26 cellular contexts compared by ENCODE assay signal in the genomic region with DNA sequence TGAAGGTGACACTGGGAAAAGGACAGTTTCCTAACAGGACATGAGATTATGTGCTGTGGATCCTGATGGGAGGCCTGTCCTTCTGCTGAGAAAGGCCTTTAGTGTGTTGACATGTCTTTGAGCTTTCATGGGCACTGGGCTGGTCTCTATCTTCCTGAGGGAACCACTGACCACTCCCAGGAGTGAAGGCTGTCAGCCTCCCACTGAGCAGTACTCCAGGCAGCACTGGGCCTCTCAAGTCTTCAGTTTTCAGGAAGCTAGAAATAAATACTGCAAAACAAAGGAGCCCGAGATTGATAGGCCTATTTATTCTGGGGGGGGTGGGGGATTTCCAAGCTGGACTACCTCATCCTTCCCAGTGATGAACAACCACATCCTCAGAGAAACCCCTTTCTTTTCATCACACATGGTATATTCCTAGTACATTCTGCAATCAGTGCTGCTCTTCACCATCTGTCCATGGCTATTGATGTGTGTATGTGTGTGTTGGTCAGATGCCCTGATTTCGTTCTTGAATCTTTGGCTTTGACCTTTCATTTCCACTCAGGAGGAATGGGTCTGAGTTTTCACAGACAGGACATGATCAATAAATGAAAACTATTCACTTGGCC.
DNase-seq lines count a peak whose midpoint lies in the region; ATAC-seq and TF ChIP-seq lines count a peak whose summit lies in the region.
"Had no signal": no experiment of that assay in that cellular context is flagged by ENCODE, and none has a peak within 500 bp of the region (broad histone marks: within the 10 kb centered on the region; RNA-seq: fewer than 3 reads in every experiment).

No MANE protein-coding gene starts in this region.

- POLR2A ChIA-PET in WTC11 (lab: Charles Lee): no interaction called here

- no peaks in the 10 kb centered on the region for H3K27me3 ChIP-seq in mesendoderm (ENCODE audit: insufficient read depth, low read length, poor library complexity)
- H3K27me3 ChIP-seq: esophagus muscularis mucosa, gastrocnemius medialis, transverse colon had no signal

- no peaks in the 10 kb centered on the region for H3K36me3 ChIP-seq in mesendoderm (ENCODE audit: control insufficient read depth, insufficient read depth, low read length)
- H3K36me3 ChIP-seq: BE2C, esophagus muscularis mucosa, gastrocnemius medialis, transverse colon had no signal

- ATAC-seq in WTC11 (peak; percentile 52), GM18909 (IDR thresholded peaks at IDR 0.05; ENCODE audit: poor library complexity, unreplicated experiment) (no peak), GM18907 (IDR thresholded peaks at IDR 0.05; ENCODE audit: unreplicated experiment) (no peak)
- ATAC-seq: activated naive CD4-positive, alpha-beta T cell treated with anti-CD3 and anti-CD28 coated beads, Interleukin-2, amount 50 U/mL, for 72 hours; activated T-helper 17 cell treated with anti-CD3 and anti-CD28 coated beads, Interleukin-2, amount 50 U/mL, for 72 hours; gastrocnemius medialis; stimulated activated naive CD8-positive, alpha-beta T cell treated with anti-CD3 and anti-CD28 coated beads, Interleukin-15, amount 100 ng/mL, for 72 hours had no signal

- no peak overlapping the region for H3K4me2 ChIP-seq in mesendoderm (ENCODE audit: low read length)
- H3K4me2 ChIP-seq: SK-N-SH had no signal

- no peaks in the 10 kb centered on the region for H3K36me3 Mint-ChIP-seq in WTC11
- H3K36me3 Mint-ChIP-seq: activated naive CD4-positive, alpha-beta T cell treated with anti-CD3 and anti-CD28 coated beads, Interleukin-2, amount 50 U/mL, for 72 hours; naive B cell had no signal

- DNase-seq in NCI-H1694 treated with DMSO at 0.1 percent for 48 hours (lab: John Stamatoyannopoulos, UW): peak; percentile 29
- no peak for DNase-seq in NCI-H1694 (lab: John Stamatoyannopoulos, UW)
- DNase-seq in NCI-H2171 treated with DMSO at 0.1 percent for 48 hours (lab: John Stamatoyannopoulos, UW): peak; percentile 72
- no peak for DNase-seq in WTC11 (ENCODE audit: low spot score)
- peak; percentile 26 for DNase-seq in mesendoderm
- DNase-seq in A172 (ENCODE audit: low spot score): no peak
- DNase-seq: activated CD8-positive, alpha-beta memory T cell treated with anti-CD3 and anti-CD28 coated beads, Interleukin-2, amount 50 U/mL, for 4 hours; BE2C; effector memory CD4-positive, alpha-beta T cell; gastrocnemius medialis; H9; naive B cell; NCI-H1105 treated with DMSO at 0.1 percent for 48 hours; NCI-H345; RPMI8226; SK-N-SH; stimulated activated naive CD8-positive, alpha-beta T cell treated with anti-CD3 and anti-CD28 coated beads, Interleukin-15, amount 100 ng/mL, for 72 hours; transverse colon had no signal

- no peak overlapping the region for H3K18ac ChIP-seq in mesendoderm (ENCODE audit: low read length)

- no peak overlapping the region for H4K5ac ChIP-seq in mesendoderm (ENCODE audit: low read length)

- no peak overlapping the region for H3K4ac ChIP-seq in mesendoderm (ENCODE audit: low read depth, low read length)

- H3K27ac Mint-ChIP-seq in WTC11: no peak overlapping the region
- H3K27ac Mint-ChIP-seq: activated T-helper 17 cell treated with anti-CD3 and anti-CD28 coated beads, Interleukin-2, amount 50 U/mL, for 72 hours; H9; naive B cell; stimulated activated naive CD8-positive, alpha-beta T cell treated with anti-CD3 and anti-CD28 coated beads, Interleukin-15, amount 100 ng/mL, for 72 hours; T-helper 2 cell treated with Interferon-gamma antibody and Interleukin-4, amounts not matched to agents 5 μg/mL and 100 μg/mL, for 36 hours had no signal

- H3K23ac ChIP-seq in mesendoderm (ENCODE audit: low read length): no peak overlapping the region

- no peak overlapping the region for H3K27ac ChIP-seq in mesendoderm (ENCODE audit: low read depth, low read length)
- H3K27ac ChIP-seq: esophagus muscularis mucosa, gastrocnemius medialis, HL-60, transverse colon, VCaP had no signal

- H4K8ac ChIP-seq in mesendoderm (ENCODE audit: low read depth, low read length): no peak overlapping the region

- H2BK5ac ChIP-seq in mesendoderm (ENCODE audit: low read length): no peak overlapping the region

- no peaks in the 10 kb centered on the region for H3K27me3 Mint-ChIP-seq in WTC11 (ENCODE audit: low read depth)
- H3K27me3 Mint-ChIP-seq: activated T-helper 17 cell treated with anti-CD3 and anti-CD28 coated beads, Interleukin-2, amount 50 U/mL, for 72 hours; naive B cell; stimulated activated naive CD8-positive, alpha-beta T cell treated with anti-CD3 and anti-CD28 coated beads, Interleukin-15, amount 100 ng/mL, for 72 hours had no signal

- no peak overlapping the region for H3K56ac ChIP-seq in mesendoderm (ENCODE audit: low read length)

- no peaks in the 10 kb centered on the region for H3K4me1 ChIP-seq in mesendoderm (ENCODE audit: control insufficient read depth, low read depth, low read length)
- H3K4me1 ChIP-seq: BE2C, gastrocnemius medialis, transverse colon had no signal

- WGBS in mesendoderm (ENCODE audit: extremely low coverage, insufficient coverage, low lambda C conversion rate): no CpG with 5 or more reads among the region's 2 CpGs

- H3K4me3 Mint-ChIP-seq in WTC11: no peak overlapping the region
- H3K4me3 Mint-ChIP-seq: activated T-helper 17 cell treated with anti-CD3 and anti-CD28 coated beads, Interleukin-2, amount 50 U/mL, for 72 hours; H9; naive B cell; stimulated activated naive CD8-positive, alpha-beta T cell treated with anti-CD3 and anti-CD28 coated beads, Interleukin-15, amount 100 ng/mL, for 72 hours; T-helper 2 cell treated with Interferon-gamma antibody and Interleukin-4, amounts not matched to agents 5 μg/mL and 100 μg/mL, for 36 hours had no signal

- no peaks in the 10 kb centered on the region for H3K79me2 ChIP-seq in mesendoderm (ENCODE audit: control insufficient read depth, insufficient read depth, low read length)

- no peak overlapping the region for H2BK15ac ChIP-seq in mesendoderm (replicated peaks; ENCODE audit: low read depth)

- no peak overlapping the region for H2AK5ac ChIP-seq in mesendoderm (ENCODE audit: low read length)

- peaks cover 3% of the 10 kb centered on the region for H3K4me1 Mint-ChIP-seq in WTC11
- H3K4me1 Mint-ChIP-seq: activated T-helper 17 cell treated with anti-CD3 and anti-CD28 coated beads, Interleukin-2, amount 50 U/mL, for 72 hours; H9; naive B cell; stimulated activated naive CD8-positive, alpha-beta T cell treated with anti-CD3 and anti-CD28 coated beads, Interleukin-15, amount 100 ng/mL, for 72 hours had no signal

- no peaks in the 10 kb centered on the region for H3K9me3 Mint-ChIP-seq in WTC11
- H3K9me3 Mint-ChIP-seq: H9; T-helper 2 cell treated with Interferon-gamma antibody and Interleukin-4, amounts not matched to agents 5 μg/mL and 100 μg/mL, for 36 hours had no signal

- no peak overlapping the region for H2BK120ac ChIP-seq in mesendoderm (ENCODE audit: low read depth, low read length)

- H3K79me1 ChIP-seq in mesendoderm (ENCODE audit: low read length): no peaks in the 10 kb centered on the region

- TF ChIP-seq CTCF in WTC11 (IDR thresholded peaks at IDR 0.05): no peak

- H3K4me3 ChIP-seq in mesendoderm (ENCODE audit: low read length): no peak overlapping the region
- H3K4me3 ChIP-seq: esophagus muscularis mucosa, gastrocnemius medialis, transverse colon had no signal

- H3K9ac ChIP-seq in mesendoderm (ENCODE audit: low read length): no peak overlapping the region
- H3K9ac ChIP-seq: SK-N-SH had no signal

- CTCF ChIA-PET in WTC11 (lab: Charles Lee): interaction anchor here (1.2 kb wide), 1 partner anchor 10 kb away, joined by 7 read pairs; no protein-coding TSS in a partner anchor

TF ChIP-seq in WTC11, 78 proteins besides CTCF, POLR2A, EP300 and RAD21:
- no peak for TF ChIP-seq HMGA2 (CRISPR knock-in tag; IDR thresholded peaks at IDR 0.05)
- TF ChIP-seq, protein P1, sequence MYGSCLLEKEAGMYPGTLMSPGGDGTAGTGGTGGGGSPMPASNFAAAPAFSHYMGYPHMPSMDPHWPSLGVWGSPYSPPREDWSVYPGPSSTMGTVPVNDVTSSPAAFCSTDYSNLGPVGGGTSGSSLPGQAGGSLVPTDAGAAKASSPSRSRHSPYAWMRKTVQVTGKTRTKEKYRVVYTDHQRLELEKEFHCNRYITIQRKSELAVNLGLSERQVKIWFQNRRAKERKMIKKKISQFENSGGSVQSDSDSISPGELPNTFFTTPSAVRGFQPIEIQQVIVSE (CRISPR knock-in tag; IDR thresholded peaks at IDR 0.05; ENCODE audit: borderline replicate concordance): no peak

Comparison
In these comparisons a context has a peak if more than half of its experiments do, and no peak if none do; other contexts are left out.
1. DNase-seq: peak in NCI-H1694 treated with DMSO at 0.1 percent for 48 hours (single experiment), NCI-H2171 treated with DMSO at 0.1 percent for 48 hours (single experiment) and mesendoderm (single experiment); none in NCI-H1694 (single experiment), WTC11 (single experiment) and A172 (single experiment).